ENCODE assay signal across 10 cellular contexts in genomic region chr2:169080250-169081035, GRCh38. TPM values are rescaled to one million over a fixed set of nuclear protein-coding genes. Genes with fewer than 3 reads are reported as not detected.
DNase-seq lines count a peak whose midpoint lies in the region; ATAC-seq and TF ChIP-seq lines count a peak whose summit lies in the region.
"Had no signal": no experiment of that assay in that cellular context is flagged by ENCODE, and none has a peak within 500 bp of the region (broad histone marks: within the 10 kb centered on the region; RNA-seq: fewer than 3 reads in every experiment).

No MANE protein-coding gene starts in this region.

- ATAC-seq in GM18909 (IDR thresholded peaks at IDR 0.05; ENCODE audit: poor library complexity, unreplicated experiment) (peak; percentile 94), HG02798 (IDR thresholded peaks at IDR 0.05; ENCODE audit: poor library complexity, unreplicated experiment) (peak; percentile 88)
- ATAC-seq in activated CD8-positive, alpha-beta memory T cell treated with anti-CD3 and anti-CD28 coated beads, Interleukin-2, amount 10 ng/mL, durations not matched to agents 7 days and 5 days = no peak
- ATAC-seq: T-cell had no signal

- POLR2A ChIA-PET in activated CD4-positive, alpha-beta memory T cell treated with anti-CD3 and anti-CD28 coated beads, Interleukin-2, amount 10 ng/mL, durations not matched to agents 7 days and 5 days (lab: Charles Lee) = no interaction called here

- DNase-seq in NB4 (ENCODE audit: low read depth) (peak; percentile 92), myocyte (ENCODE audit: low read depth) (peak; percentile 9), NCI-H2171 (lab: John Stamatoyannopoulos, UW) (no peak)
- no peak for DNase-seq in activated CD8-positive, alpha-beta memory T cell treated with anti-CD3 and anti-CD28 coated beads, Interleukin-2, amount 10 ng/mL, durations not matched to agents 7 days and 5 days
- DNase-seq in activated naive CD8-positive, alpha-beta T cell treated with anti-CD3 and anti-CD28 coated beads for 36 hours = no peak
- no peak for DNase-seq in activated CD4-positive, alpha-beta memory T cell treated with anti-CD3 and anti-CD28 coated beads, Interleukin-2, amount 10 ng/mL, durations not matched to agents 7 days and 5 days
- DNase-seq: stimulated activated CD4-positive, alpha-beta T cell treated with anti-CD3 and anti-CD28 coated beads, Interleukin-4, amount 100 ng/mL, for 4 hours had no signal

- TF ChIP-seq POLR2A in NB4 (IDR thresholded peaks at IDR 0.05; ENCODE audit: extremely low read depth, insufficient read length) = no peak

- no peak for TF ChIP-seq CTCF in NB4 (IDR thresholded peaks at IDR 0.05; ENCODE audit: low read depth, low read length)

- no peak overlapping the region for H3K4me3 Mint-ChIP-seq in activated CD8-positive, alpha-beta memory T cell treated with anti-CD3 and anti-CD28 coated beads, Interleukin-2, amount 10 ng/mL, durations not matched to agents 7 days and 5 days
- no peak overlapping the region for H3K4me3 Mint-ChIP-seq in activated naive CD8-positive, alpha-beta T cell treated with anti-CD3 and anti-CD28 coated beads for 36 hours
- H3K4me3 Mint-ChIP-seq in activated CD4-positive, alpha-beta memory T cell treated with anti-CD3 and anti-CD28 coated beads, Interleukin-2, amount 10 ng/mL, durations not matched to agents 7 days and 5 days = no peak overlapping the region
- H3K4me3 Mint-ChIP-seq: T-cell had no signal

- no peak overlapping the region for H3K27ac Mint-ChIP-seq in activated CD8-positive, alpha-beta memory T cell treated with anti-CD3 and anti-CD28 coated beads, Interleukin-2, amount 10 ng/mL, durations not matched to agents 7 days and 5 days
- H3K27ac Mint-ChIP-seq in activated naive CD8-positive, alpha-beta T cell treated with anti-CD3 and anti-CD28 coated beads for 36 hours = no peak overlapping the region
- no peak overlapping the region for H3K27ac Mint-ChIP-seq in activated CD4-positive, alpha-beta memory T cell treated with anti-CD3 and anti-CD28 coated beads, Interleukin-2, amount 10 ng/mL, durations not matched to agents 7 days and 5 days
- H3K27ac Mint-ChIP-seq: T-cell had no signal

- H3K4me3 ChIP-seq in NB4 (ENCODE audit: low read depth, low read length) = no peak overlapping the region

- H3K36me3 Mint-ChIP-seq in activated CD8-positive, alpha-beta memory T cell treated with anti-CD3 and anti-CD28 coated beads, Interleukin-2, amount 10 ng/mL, durations not matched to agents 7 days and 5 days = no peaks in the 10 kb centered on the region
- H3K36me3 Mint-ChIP-seq in activated naive CD8-positive, alpha-beta T cell treated with anti-CD3 and anti-CD28 coated beads for 36 hours = no peaks in the 10 kb centered on the region
- no peaks in the 10 kb centered on the region for H3K36me3 Mint-ChIP-seq in activated CD4-positive, alpha-beta memory T cell treated with anti-CD3 and anti-CD28 coated beads, Interleukin-2, amount 10 ng/mL, durations not matched to agents 7 days and 5 days (ENCODE audit: low read depth)
- H3K36me3 Mint-ChIP-seq: T-cell had no signal

- CTCF ChIA-PET in activated CD8-positive, alpha-beta memory T cell treated with anti-CD3 and anti-CD28 coated beads, Interleukin-2, amount 10 ng/mL, durations not matched to agents 7 days and 5 days (lab: Charles Lee) = no interaction called here
- CTCF ChIA-PET in activated CD4-positive, alpha-beta memory T cell treated with anti-CD3 and anti-CD28 coated beads, Interleukin-2, amount 10 ng/mL, durations not matched to agents 7 days and 5 days (lab: Charles Lee) = no interaction called here

- peaks cover under 1% of the 10 kb centered on the region for H3K27me3 Mint-ChIP-seq in activated CD8-positive, alpha-beta memory T cell treated with anti-CD3 and anti-CD28 coated beads, Interleukin-2, amount 10 ng/mL, durations not matched to agents 7 days and 5 days
- H3K27me3 Mint-ChIP-seq in activated naive CD8-positive, alpha-beta T cell treated with anti-CD3 and anti-CD28 coated beads for 36 hours = no peaks in the 10 kb centered on the region
- peaks cover 2% of the 10 kb centered on the region for H3K27me3 Mint-ChIP-seq in activated CD4-positive, alpha-beta memory T cell treated with anti-CD3 and anti-CD28 coated beads, Interleukin-2, amount 10 ng/mL, durations not matched to agents 7 days and 5 days
- H3K27me3 Mint-ChIP-seq: T-cell had no signal

- H3K9me3 Mint-ChIP-seq in activated CD8-positive, alpha-beta memory T cell treated with anti-CD3 and anti-CD28 coated beads, Interleukin-2, amount 10 ng/mL, durations not matched to agents 7 days and 5 days (ENCODE audit: low read depth) = no peaks in the 10 kb centered on the region
- peaks cover under 1% of the 10 kb centered on the region for H3K9me3 Mint-ChIP-seq in activated naive CD8-positive, alpha-beta T cell treated with anti-CD3 and anti-CD28 coated beads for 36 hours
- H3K9me3 Mint-ChIP-seq in activated CD4-positive, alpha-beta memory T cell treated with anti-CD3 and anti-CD28 coated beads, Interleukin-2, amount 10 ng/mL, durations not matched to agents 7 days and 5 days = peaks cover 3% of the 10 kb centered on the region
- H3K9me3 Mint-ChIP-seq: T-cell had no signal

- H3K4me1 Mint-ChIP-seq in activated CD8-positive, alpha-beta memory T cell treated with anti-CD3 and anti-CD28 coated beads, Interleukin-2, amount 10 ng/mL, durations not matched to agents 7 days and 5 days = no peaks in the 10 kb centered on the region
- H3K4me1 Mint-ChIP-seq in activated naive CD8-positive, alpha-beta T cell treated with anti-CD3 and anti-CD28 coated beads for 36 hours = peaks cover 2% of the 10 kb centered on the region
- H3K4me1 Mint-ChIP-seq in activated CD4-positive, alpha-beta memory T cell treated with anti-CD3 and anti-CD28 coated beads, Interleukin-2, amount 10 ng/mL, durations not matched to agents 7 days and 5 days = no peaks in the 10 kb centered on the region
- H3K4me1 Mint-ChIP-seq: T-cell had no signal

RNA-seq across cellular contexts. Expression of gene DHRS9, which starts 11.1 kb away (rescaled TPM):
- not detected in 2 replicates for total RNA-seq in myocyte
- polyA plus RNA-seq in myocyte (2012) = not detected
- total RNA-seq in activated CD8-positive, alpha-beta memory T cell treated with anti-CD3 and anti-CD28 coated beads, Interleukin-2, amount 10 ng/mL, durations not matched to agents 7 days and 5 days = not detected
- not detected for total RNA-seq in activated naive CD8-positive, alpha-beta T cell treated with anti-CD3 and anti-CD28 coated beads for 36 hours
- total RNA-seq in activated CD4-positive, alpha-beta memory T cell treated with anti-CD3 and anti-CD28 coated beads, Interleukin-2, amount 10 ng/mL, durations not matched to agents 7 days and 5 days = not detected
- total RNA-seq: T-cell had no signal

RNA-seq across cellular contexts. Expression of gene ABCB11, which starts 49.3 kb away (rescaled TPM):
- 0.05 TPM in 1 of 2 replicates, not detected in the other for total RNA-seq in myocyte
- polyA plus RNA-seq in myocyte (2012) = not detected
- not detected for total RNA-seq in activated CD8-positive, alpha-beta memory T cell treated with anti-CD3 and anti-CD28 coated beads, Interleukin-2, amount 10 ng/mL, durations not matched to agents 7 days and 5 days
- not detected for total RNA-seq in activated naive CD8-positive, alpha-beta T cell treated with anti-CD3 and anti-CD28 coated beads for 36 hours
- total RNA-seq in activated CD4-positive, alpha-beta memory T cell treated with anti-CD3 and anti-CD28 coated beads, Interleukin-2, amount 10 ng/mL, durations not matched to agents 7 days and 5 days = not detected

Comparison
In these comparisons a context has a peak if more than half of its experiments do, and no peak if none do; other contexts are left out.
1. DNase-seq: peak in NB4 (single experiment) and myocyte (single experiment); none in activated CD8-positive, alpha-beta memory T cell treated with anti-CD3 and anti-CD28 coated beads, Interleukin-2, amount 10 ng/mL, durations not matched to agents 7 days and 5 days (single experiment), NCI-H2171 (single experiment), activated naive CD8-positive, alpha-beta T cell treated with anti-CD3 and anti-CD28 coated beads for 36 hours (single experiment) and activated CD4-positive, alpha-beta memory T cell treated with anti-CD3 and anti-CD28 coated beads, Interleukin-2, amount 10 ng/mL, durations not matched to agents 7 days and 5 days (single experiment).